11 cellular contexts compared by ENCODE assay signal in genomic region chr5:138340008-138340407, GRCh38. TPM values are rescaled to one million over a fixed set of nuclear protein-coding genes. Genes with fewer than 3 reads are reported as not detected.
DNase-seq lines count a peak whose midpoint lies in the region; ATAC-seq, FAIRE-seq and TF ChIP-seq lines count a peak whose summit lies in the region.
"Had no signal": no experiment of that assay in that cellular context is flagged by ENCODE, and none has a peak within 500 bp of the region (broad histone marks: within the 10 kb centered on the region; RNA-seq: fewer than 3 reads in every experiment).

No MANE protein-coding gene starts in this region.

- peaks cover 55% of the 10 kb centered on the region for H3K4me1 Mint-ChIP-seq in nephron progenitor cell

- H3K36me3 ChIP-seq in HUES48 (ENCODE audit: control insufficient read depth, insufficient read depth, low read length): peaks cover 42% of the 10 kb centered on the region
- H3K36me3 ChIP-seq in breast epithelium: peaks cover 3% of the 10 kb centered on the region
- peaks cover 33% of the 10 kb centered on the region for H3K36me3 ChIP-seq in SJCRH30

- no peak for ATAC-seq in GM21423 (IDR thresholded peaks at IDR 0.05; ENCODE audit: unreplicated experiment)

- H3K4me3 Mint-ChIP-seq in nephron progenitor cell: peak overlapping the region; percentile 89

- H3K27ac ChIP-seq in HUES48 (ENCODE audit: low read depth, low read length) (no peak overlapping the region), breast epithelium (peak overlapping the region in 1 of 2 donors; percentile 99), SJCRH30 (no peak overlapping the region)

- no peaks in the 10 kb centered on the region for H3K9me3 Mint-ChIP-seq in nephron progenitor cell

- peaks cover 40% of the 10 kb centered on the region for H3K36me3 Mint-ChIP-seq in nephron progenitor cell (ENCODE audit: low read depth)

- H3K27me3 Mint-ChIP-seq in nephron progenitor cell (ENCODE audit: low read depth, poor library complexity): no peaks in the 10 kb centered on the region

- H3K9ac ChIP-seq in HUES48 (ENCODE audit: low read depth, low read length): no peak overlapping the region

- FAIRE-seq in H54 (lab: Jason Lieb, UNC): no peak

- H3K4me3 ChIP-seq in AG10803 (ENCODE audit: low read length) (peak overlapping the region; percentile 95), HUES48 (ENCODE audit: low read depth, low read length) (peak overlapping the region; percentile 89), breast epithelium (peak overlapping the region in 2 of 3 donors; percentile 90 to 98), SJCRH30 (no peak overlapping the region)
- H3K4me3 ChIP-seq: lung had no signal

- TF ChIP-seq CTCF in AG10803 (conservative IDR thresholded peaks at IDR 0.05; ENCODE audit: low read length) (no peak), breast epithelium (IDR thresholded peaks at IDR 0.05) (no peak), nephron progenitor cell (IDR thresholded peaks at IDR 0.05) (no peak)

- intact Hi-C loops in breast epithelium (cut with DNase I; ENCODE audit: low total_unique reads): no loop called here

- H3K9me3 ChIP-seq in HUES48 (ENCODE audit: control insufficient read depth, insufficient read depth, low read length): no peaks in the 10 kb centered on the region
- no peaks in the 10 kb centered on the region for H3K9me3 ChIP-seq in breast epithelium
- no peaks in the 10 kb centered on the region for H3K9me3 ChIP-seq in SJCRH30 (replicated peaks)

- no peak for TF ChIP-seq POLR2A in breast epithelium (IDR thresholded peaks at IDR 0.05)
- TF ChIP-seq POLR2A in H54 (IDR thresholded peaks at IDR 0.05; ENCODE audit: low read depth, low read length): no peak

- DNase-seq in AG10803 (ENCODE audit: low read depth): no peak
- DNase-seq in breast epithelium (ENCODE audit: low spot score in 2 of 2): no peak
- no peak for DNase-seq in nephron progenitor cell
- DNase-seq in SJCRH30: no peak
- no peak for DNase-seq in AML-193 (lab: John Stamatoyannopoulos, UW)
- DNase-seq in H54 (ENCODE audit: insufficient read length, low spot score): no peak
- DNase-seq: activated CD4-positive, alpha-beta T cell treated with anti-CD3 and anti-CD28 coated beads for 1 hour; NCI-H446 treated with DMSO at 0.1 percent for 48 hours had no signal

- peak overlapping the region; percentile 41 for H3K27ac Mint-ChIP-seq in nephron progenitor cell

- H3K4me1 ChIP-seq in HUES48 (ENCODE audit: control insufficient read depth, insufficient read depth, low read length): peaks cover 14% of the 10 kb centered on the region
- H3K4me1 ChIP-seq in breast epithelium: peaks cover 0 to 13% of the 10 kb centered on the region in 2 donors
- 0 out of 2 replicates have a peak, but pooled peaks cover 2% of the 10 kb centered on the region for H3K4me1 ChIP-seq in SJCRH30

- no peaks in the 10 kb centered on the region for H3K27me3 ChIP-seq in HUES48 (ENCODE audit: control insufficient read depth, insufficient read depth, low read length)
- H3K27me3 ChIP-seq in breast epithelium: no peaks in the 10 kb centered on the region
- no peaks in the 10 kb centered on the region for H3K27me3 ChIP-seq in SJCRH30

RNA-seq across cellular contexts. Expression of gene FAM53C, which starts 1.9 kb away (rescaled TPM):
- total RNA-seq in breast epithelium: 10 to 100 TPM; 16.6 to 31.0 (median 23.3) TPM
- 40.3 and 40.5 TPM in 2 replicates for total RNA-seq in SJCRH30 (2014; rRNA removed; shearing (Covaris generic))

RNA-seq across cellular contexts. Expression of gene CDC25C, which starts 8.4 kb away (rescaled TPM):
- under 1 TPM in 1 of 3 donors, not detected in 2; 0.64 TPM for total RNA-seq in breast epithelium
- 29.5 and 36.3 TPM in 2 replicates for total RNA-seq in SJCRH30 (2014; rRNA removed; shearing (Covaris generic))

RNA-seq across cellular contexts. Expression of gene KDM3B, which starts 12.5 kb away (rescaled TPM):
- 10 to 100 TPM; 61.3 to 85.0 (median 66.5) TPM for total RNA-seq in breast epithelium
- total RNA-seq in SJCRH30 (2014; rRNA removed; shearing (Covaris generic)): 73.0 and 75.2 TPM in 2 replicates

Comparison
In these comparisons a context has a peak if more than half of its experiments do, and no peak if none do; other contexts are left out.
1. RNA of gene CDC25C, which starts 8.4 kb away (total RNA-seq): 29.5 to 36.3 TPM in SJCRH30; 0.64 TPM in breast epithelium; every median in the first group is over 10 times any median in the second.